ENCODE assay signal across 8 cellular contexts in the genomic region with DNA sequence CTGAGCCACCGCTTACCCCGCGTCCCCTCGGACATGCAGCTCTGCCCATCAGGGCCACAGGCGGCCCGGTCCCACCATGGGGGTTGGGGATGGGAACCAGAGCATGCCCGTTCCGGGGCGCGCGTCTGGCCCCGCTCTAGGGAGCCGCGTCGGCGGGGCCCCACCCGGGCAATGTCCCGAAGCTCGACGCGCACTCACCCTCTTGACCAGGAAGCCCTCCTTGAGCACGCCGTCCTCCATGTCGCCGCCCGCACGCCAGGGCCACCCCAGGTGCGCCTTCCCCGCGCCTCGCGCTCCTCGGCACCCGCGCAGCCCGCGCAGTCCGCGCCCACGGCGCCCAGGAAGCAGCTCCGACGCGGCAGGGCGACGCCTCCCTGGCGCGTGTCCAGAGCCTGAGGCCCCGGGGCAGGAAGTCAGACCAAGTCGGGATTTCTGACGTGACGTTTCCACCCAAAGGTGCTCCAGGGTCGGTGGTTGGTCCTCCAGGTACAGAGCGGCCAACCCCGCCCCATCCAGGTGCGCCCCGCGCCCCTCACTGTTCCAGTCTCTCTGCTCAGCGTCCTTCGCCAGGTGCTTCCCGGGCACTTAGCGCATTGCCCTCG. TPM values are rescaled to one million over a fixed set of nuclear protein-coding genes. Genes with fewer than 3 reads are reported as not detected.
A peak's percentile ranks its signal among the peaks of the same experiment; 100 is the strongest.
DNase-seq lines count a peak whose midpoint lies in the region; ATAC-seq, FAIRE-seq and TF ChIP-seq lines count a peak whose summit lies in the region.

PLEK2 (minus strand) TSS at position 346 of the 602 bp plus-strand sequence; CDS start at position 240, 106 bp downstream.

- H3K9me3 ChIP-seq in adrenal gland (replicated peaks in 1 of 3) (no peaks in the 10 kb centered on the region), keratinocyte (ENCODE audit: control insufficient read depth, low read depth, low read length) (no peaks in the 10 kb centered on the region)

- H3K4me3 ChIP-seq in adrenal gland (peak within 1 kb of the TSS in 2 of 4 donors; percentile 39 to 70), keratinocyte (ENCODE audit: control insufficient read depth in 2 of 3, extremely low read depth in 1 of 3, insufficient read depth in 2 of 3, low read depth in 1 of 3, low read length in 3 of 3) (peak within 1 kb of the TSS; percentile 70 to 85 (median 84))

- peak in 1 of 2 donors; percentile 51 for TF ChIP-seq POLR2A in adrenal gland (IDR thresholded peaks at IDR 0.05)

- no peaks in the 10 kb centered on the region for H3K36me3 ChIP-seq in adrenal gland (replicated peaks in 1 of 2)
- H3K36me3 ChIP-seq in keratinocyte (ENCODE audit: control insufficient read depth in 2 of 2, extremely low read depth in 1 of 2, insufficient read depth in 2 of 2, low read length in 2 of 2), result peaks cover 0 to under 1% of the 10 kb centered on the region in 2 experiments

- peak within 1 kb of the TSS; percentile 99 for H3K4me2 ChIP-seq in keratinocyte (ENCODE audit: control insufficient read depth, extremely low read depth, insufficient read depth, low read depth, low read length)

- DNase-seq in DMS53 (lab: John Stamatoyannopoulos, UW), result peak; percentile 80
- peak; percentile 79 for DNase-seq in RPMI8226
- peak; percentile 60 to 76 (median 66) for DNase-seq in adrenal gland
- peak; percentile 95 for DNase-seq in keratinocyte (ENCODE audit: low read depth, low spot score)
- peak in 2 of 3 experiments; percentile 19 to 54 for DNase-seq in stimulated activated CD4-positive, alpha-beta T cell treated with anti-CD3 and anti-CD28 coated beads, TNF-alpha, amount 100 ng/mL, for 24 hours (ENCODE audit: low read depth in 3 of 3)
- DNase-seq in kidney glomerular epithelial cell (lab: John Stamatoyannopoulos, UW), result no peak
- DNase-seq in Ammon's horn (ENCODE audit: low spot score), result no peak

- peaks cover 13 to 22% of the 10 kb centered on the region in 2 donors for H3K4me1 ChIP-seq in adrenal gland (replicated peaks in 1 of 2)
- H3K4me1 ChIP-seq in keratinocyte (ENCODE audit: control insufficient read depth, extremely low read depth, insufficient read depth, low read length), result peaks cover 63% of the 10 kb centered on the region

- no peaks in the 10 kb centered on the region for H3K9me1 ChIP-seq in keratinocyte (ENCODE audit: control insufficient read depth, extremely low read depth, insufficient read depth, low read length)

- H3K27ac ChIP-seq in adrenal gland, result peak within 1 kb of the TSS in 3 of 5 donors; percentile 27 to 59 (median 48)
- H3K27ac ChIP-seq in keratinocyte (ENCODE audit: control insufficient read depth, insufficient read depth, low read length), result peak within 1 kb of the TSS; percentile 96

- H3K27me3 ChIP-seq in adrenal gland, result no peaks in the 10 kb centered on the region
- no peaks in the 10 kb centered on the region for H3K27me3 ChIP-seq in keratinocyte (ENCODE audit: control insufficient read depth, extremely low read depth, insufficient read depth, low read length)

- FAIRE-seq in keratinocyte (lab: Jason Lieb, UNC), result peak; percentile 71

- dilution Hi-C loops in keratinocyte (cut with MboI; ENCODE audit: extremely low pct_ligation_motif_present, low sequenced_read_pairs), result no loop called here

- peak within 1 kb of the TSS; percentile 95 for H3K9ac ChIP-seq in keratinocyte (ENCODE audit: control insufficient read depth, extremely low read depth, insufficient read depth, low read length)

- intact Hi-C loops in adrenal gland (cut with DNase I), result no loop called here

- H3K79me2 ChIP-seq in keratinocyte (ENCODE audit: control insufficient read depth, insufficient read depth, low read length), result peaks cover 55% of the 10 kb centered on the region

- no peak for TF ChIP-seq CTCF in adrenal gland (IDR thresholded peaks at IDR 0.05)
- TF ChIP-seq CTCF in keratinocyte (optimal IDR thresholded peaks at IDR 0.05 in 1 of 3, IDR thresholded peaks at IDR 0.05 in 1 of 3, conservative IDR thresholded peaks at IDR 0.05 in 1 of 3; ENCODE audit: extremely low read depth in 1 of 3, insufficient read depth in 2 of 3, low read length in 3 of 3), result no peak

- WGBS in adrenal gland, 4 donors, result 4 to 23% (median 6%) methylated on average over 10 to 63 of the region's 63 CpGs

- peaks cover 5% of the 10 kb centered on the region for H4K20me1 ChIP-seq in keratinocyte (ENCODE audit: control insufficient read depth, extremely low read depth, insufficient read depth, low read length)

- ATAC-seq in HG03039 (IDR thresholded peaks at IDR 0.05; ENCODE audit: unreplicated experiment), result no peak

- H2AFZ ChIP-seq in keratinocyte (ENCODE audit: control insufficient read depth, low read length), result peak within 1 kb of the TSS; percentile 41

RNA-seq across cellular contexts. Expression of gene PLEK2, which starts in this region (rescaled TPM):
- total RNA-seq in adrenal gland, result 100 to 1,000 TPM in 2 of 8 donors, 10 to 100 TPM in 6; 19.6 to 384 (median 45.1) TPM
- 100 to 1,000 TPM in 1 of 3 donors, 10 to 100 TPM in 2; 35.8 to 339 (median 77.8) TPM for polyA plus RNA-seq in adrenal gland
- polyA plus RNA-seq in keratinocyte, result 127 to 253 TPM (median 219 TPM) in 3 replicates
- polyA plus RNA-seq in keratinocyte (2011; ENCODE audit: low read depth), result 18.3 TPM
- polyA plus RNA-seq in keratinocyte (2011; cell fraction: cytosol; rRNA removed), result 168 and 236 TPM in 2 replicates
- polyA plus RNA-seq in keratinocyte (2011; cell fraction: nucleus; rRNA removed), result 108 TPM in 2 replicates
- 40.8 and 252 TPM in 2 replicates for polyA plus RNA-seq in keratinocyte (2012; ENCODE audit: low replicate concordance)
- 61.2 to 106 TPM (median 88.5 TPM) in 3 replicates for polyA minus RNA-seq in keratinocyte
- 122 TPM for polyA minus RNA-seq in keratinocyte (2011; cell fraction: cytosol; rRNA and poly(A)+ RNA removed)
- 37.7 and 40.0 TPM in 2 replicates for polyA minus RNA-seq in keratinocyte (2011; cell fraction: nucleus; rRNA and poly(A)+ RNA removed)

Comparison
In these comparisons a context has a peak if more than half of its experiments do, and no peak if none do; other contexts are left out.
1. DNase-seq: peak in DMS53 (single experiment), RPMI8226 (single experiment), adrenal gland (7 of 7), keratinocyte (single experiment) and stimulated activated CD4-positive, alpha-beta T cell treated with anti-CD3 and anti-CD28 coated beads, TNF-alpha, amount 100 ng/mL, for 24 hours (2 of 3); none in kidney glomerular epithelial cell (single experiment) and Ammon's horn (single experiment).